ENCODE assay signal across 22 cellular contexts in genomic region chr6:169957351-169957963, GRCh38.
DNase-seq lines count a peak whose midpoint lies in the region; ATAC-seq and TF ChIP-seq lines count a peak whose summit lies in the region.
"Had no signal": no experiment of that assay in that cellular context is flagged by ENCODE, and none has a peak within 500 bp of the region (broad histone marks: within the 10 kb centered on the region; RNA-seq: fewer than 3 reads in every experiment).

No MANE protein-coding gene starts in this region.

- H3K27ac ChIP-seq in ascending aorta: no peak overlapping the region
- H3K27ac ChIP-seq: epithelial cell of prostate, thoracic aorta had no signal

- intact Hi-C loops in ascending aorta (cut with DNase I): no loop called here

- no peak overlapping the region for H3K4me3 ChIP-seq in ascending aorta
- H3K4me3 ChIP-seq: GM23338, thoracic aorta had no signal

- H3K4me3 Mint-ChIP-seq in osteocyte (ENCODE audit: unreplicated experiment): no peak overlapping the region
- H3K4me3 Mint-ChIP-seq in activated CD4-positive, alpha-beta memory T cell treated with anti-CD3 and anti-CD28 coated beads, Interleukin-2, amount 10 ng/mL, durations not matched to agents 7 days and 5 days: no peak overlapping the region
- H3K4me3 Mint-ChIP-seq: activated naive CD8-positive, alpha-beta T cell treated with anti-CD3 and anti-CD28 coated beads for 36 hours; GM23338; neural crest cell had no signal

- ATAC-seq in GM19395 (IDR thresholded peaks at IDR 0.05; ENCODE audit: unreplicated experiment) (no peak), HG02970 (IDR thresholded peaks at IDR 0.05; ENCODE audit: low FRiP score, unreplicated experiment) (no peak)
- ATAC-seq: GM23338 had no signal

- DNase-seq in 8988T (peak; percentile 12), COLO668 (lab: John Stamatoyannopoulos, UW; ENCODE audit: unreplicated experiment) (peak; percentile 6), ascending aorta (ENCODE audit: low spot score in 2 of 2) (peak; percentile 2 to 58), osteocyte (ENCODE audit: extremely low spot score, unreplicated experiment) (peak; percentile 80), T-helper 2 cell (no peak)
- no peak for DNase-seq in activated CD4-positive, alpha-beta memory T cell treated with anti-CD3 and anti-CD28 coated beads, Interleukin-2, amount 10 ng/mL, durations not matched to agents 7 days and 5 days
- DNase-seq: activated CD4-positive, alpha-beta T cell treated with anti-CD3 and anti-CD28 coated beads, Interleukin-2, amount 50 U/mL, for 4 hours; activated naive CD8-positive, alpha-beta T cell treated with anti-CD3 and anti-CD28 coated beads for 36 hours; Caco-2; dermis blood vessel endothelial cell; foreskin melanocyte; NCI-H1417 treated with DMSO at 0.1 percent for 48 hours; NCI-H2171; NCI-H526; SHP77; T-helper 1 cell had no signal

- no peak overlapping the region for H3K27ac Mint-ChIP-seq in osteocyte (ENCODE audit: unreplicated experiment)
- no peak overlapping the region for H3K27ac Mint-ChIP-seq in activated CD4-positive, alpha-beta memory T cell treated with anti-CD3 and anti-CD28 coated beads, Interleukin-2, amount 10 ng/mL, durations not matched to agents 7 days and 5 days
- H3K27ac Mint-ChIP-seq: activated naive CD8-positive, alpha-beta T cell treated with anti-CD3 and anti-CD28 coated beads for 36 hours; GM23338 had no signal

- no peaks in the 10 kb centered on the region for H3K36me3 ChIP-seq in ascending aorta
- H3K36me3 ChIP-seq: thoracic aorta had no signal

- H3K4me1 ChIP-seq in ascending aorta: peaks cover 0 to 4% of the 10 kb centered on the region in 2 donors
- H3K4me1 ChIP-seq: Caco-2 had no signal

- H3K36me3 Mint-ChIP-seq in osteocyte (ENCODE audit: unreplicated experiment): no peaks in the 10 kb centered on the region
- no peaks in the 10 kb centered on the region for H3K36me3 Mint-ChIP-seq in activated CD4-positive, alpha-beta memory T cell treated with anti-CD3 and anti-CD28 coated beads, Interleukin-2, amount 10 ng/mL, durations not matched to agents 7 days and 5 days (ENCODE audit: low read depth)
- H3K36me3 Mint-ChIP-seq: activated naive CD8-positive, alpha-beta T cell treated with anti-CD3 and anti-CD28 coated beads for 36 hours had no signal

- no peaks in the 10 kb centered on the region for H3K27me3 Mint-ChIP-seq in osteocyte (ENCODE audit: unreplicated experiment)
- peaks cover 17% of the 10 kb centered on the region for H3K27me3 Mint-ChIP-seq in activated CD4-positive, alpha-beta memory T cell treated with anti-CD3 and anti-CD28 coated beads, Interleukin-2, amount 10 ng/mL, durations not matched to agents 7 days and 5 days

- no peaks in the 10 kb centered on the region for H3K9me3 ChIP-seq in ascending aorta
- H3K9me3 ChIP-seq: Caco-2, thoracic aorta had no signal

- no peaks in the 10 kb centered on the region for H3K27me3 ChIP-seq in ascending aorta

- peaks cover 5% of the 10 kb centered on the region for H3K9me3 Mint-ChIP-seq in osteocyte (ENCODE audit: unreplicated experiment)
- no peaks in the 10 kb centered on the region for H3K9me3 Mint-ChIP-seq in activated CD4-positive, alpha-beta memory T cell treated with anti-CD3 and anti-CD28 coated beads, Interleukin-2, amount 10 ng/mL, durations not matched to agents 7 days and 5 days
- H3K9me3 Mint-ChIP-seq: activated naive CD8-positive, alpha-beta T cell treated with anti-CD3 and anti-CD28 coated beads for 36 hours; GM23338 had no signal

- H3K4me1 Mint-ChIP-seq in osteocyte (ENCODE audit: unreplicated experiment): no peaks in the 10 kb centered on the region
- H3K4me1 Mint-ChIP-seq in activated CD4-positive, alpha-beta memory T cell treated with anti-CD3 and anti-CD28 coated beads, Interleukin-2, amount 10 ng/mL, durations not matched to agents 7 days and 5 days: peaks cover 3% of the 10 kb centered on the region
- H3K4me1 Mint-ChIP-seq: neural crest cell had no signal

- TF ChIP-seq CTCF in ascending aorta (IDR thresholded peaks at IDR 0.05): no peak
- no peak for TF ChIP-seq CTCF in osteocyte (IDR thresholded peaks at IDR 0.05)

- POLR2A ChIA-PET in activated CD4-positive, alpha-beta memory T cell treated with anti-CD3 and anti-CD28 coated beads, Interleukin-2, amount 10 ng/mL, durations not matched to agents 7 days and 5 days (lab: Charles Lee): no interaction called here

- CTCF ChIA-PET in activated CD4-positive, alpha-beta memory T cell treated with anti-CD3 and anti-CD28 coated beads, Interleukin-2, amount 10 ng/mL, durations not matched to agents 7 days and 5 days (lab: Charles Lee): no interaction called here

Comparison
In these comparisons a context has a peak if more than half of its experiments do, and no peak if none do; other contexts are left out.
1. DNase-seq: peak in 8988T (single experiment), COLO668 (single experiment), ascending aorta (2 of 2) and osteocyte (single experiment); none in activated CD4-positive, alpha-beta memory T cell treated with anti-CD3 and anti-CD28 coated beads, Interleukin-2, amount 10 ng/mL, durations not matched to agents 7 days and 5 days (single experiment) and T-helper 2 cell (0 of 5).